17 cellular contexts compared by ENCODE assay signal in the genomic region with DNA sequence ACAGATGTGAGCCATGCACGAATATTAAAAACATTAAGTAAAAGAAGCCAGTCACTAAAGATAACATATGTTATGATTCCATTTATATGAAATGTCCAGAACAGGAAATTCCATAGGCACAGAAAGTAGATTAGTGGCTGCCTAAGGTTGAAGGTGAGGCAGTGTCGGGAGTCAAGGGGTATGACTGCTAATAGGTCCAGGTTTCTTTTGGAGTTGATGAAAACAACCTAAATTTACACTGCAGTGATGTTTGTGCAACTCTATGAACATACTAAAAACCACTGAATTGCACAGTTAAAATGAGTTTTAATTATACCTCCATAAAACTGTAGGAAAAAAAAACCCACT.
"Had no signal": no experiment of that assay in that cellular context is flagged by ENCODE, and none has a peak within 500 bp of the region (broad histone marks: within the 10 kb centered on the region; RNA-seq: fewer than 3 reads in every experiment).

No MANE protein-coding gene starts in this region.

- H3K27me3 Mint-ChIP-seq: activated CD4-positive, alpha-beta T cell treated with anti-CD3 and anti-CD28 coated beads, Interleukin-2, amount 10 ng/mL, durations not matched to agents 24 days and 14 days; activated CD8-positive, alpha-beta T cell treated with anti-CD3 and anti-CD28 coated beads for 36 hours; central memory CD8-positive, alpha-beta T cell; naive thymus-derived CD4-positive, alpha-beta T cell; T-cell had no signal

- ATAC-seq: activated CD8-positive, alpha-beta T cell treated with anti-CD3 and anti-CD28 coated beads for 36 hours; activated T-cell treated with anti-CD3 and anti-CD28 coated beads, Interleukin-2, amount 50 U/mL, for 4 hours; naive thymus-derived CD4-positive, alpha-beta T cell; right lobe of liver; T-cell; upper lobe of right lung had no signal

- H3K27me3 ChIP-seq: right lobe of liver, upper lobe of right lung had no signal

- H3K9me3 ChIP-seq: right lobe of liver, thoracic aorta, upper lobe of right lung had no signal

- DNase-seq: activated CD4-positive, alpha-beta T cell treated with anti-CD3 and anti-CD28 coated beads, Interleukin-2, amount 10 ng/mL, durations not matched to agents 24 days and 14 days; activated CD8-positive, alpha-beta T cell treated with anti-CD3 and anti-CD28 coated beads for 36 hours; activated naive CD4-positive, alpha-beta T cell treated with anti-CD3 and anti-CD28 coated beads for 36 hours; activated T-cell treated with anti-CD3 and anti-CD28 coated beads, Interleukin-2, amount 50 U/mL, for 4 hours; anterior cingulate cortex; effector memory CD4-positive, alpha-beta T cell; foreskin fibroblast; mesenchymal stem cell; naive thymus-derived CD4-positive, alpha-beta T cell; right lobe of liver; small intestine; stimulated activated CD4-positive, alpha-beta T cell treated with anti-CD3 and anti-CD28 coated beads, Interleukin-4, amount 100 ng/mL, for 1 hour; T-cell; upper lobe of right lung had no signal

- H3K4me3 ChIP-seq: right lobe of liver, thoracic aorta, upper lobe of right lung had no signal

- H3K4me1 ChIP-seq: parathyroid adenoma, upper lobe of right lung had no signal

- H2AFZ ChIP-seq: parathyroid adenoma had no signal

- H3K36me3 ChIP-seq: right lobe of liver, thoracic aorta, upper lobe of right lung had no signal

- H3K4me3 Mint-ChIP-seq: activated CD4-positive, alpha-beta T cell treated with anti-CD3 and anti-CD28 coated beads, Interleukin-2, amount 10 ng/mL, durations not matched to agents 24 days and 14 days; activated CD8-positive, alpha-beta T cell treated with anti-CD3 and anti-CD28 coated beads for 36 hours; activated naive CD4-positive, alpha-beta T cell treated with anti-CD3 and anti-CD28 coated beads for 36 hours; activated T-cell treated with anti-CD3 and anti-CD28 coated beads, Interleukin-2, amount 50 U/mL, for 4 hours; central memory CD8-positive, alpha-beta T cell; naive thymus-derived CD4-positive, alpha-beta T cell; T-cell had no signal

- FAIRE-seq: small intestine had no signal

- H3K27ac ChIP-seq: parathyroid adenoma, right lobe of liver, thoracic aorta, upper lobe of right lung had no signal

- H3K27ac Mint-ChIP-seq: activated CD4-positive, alpha-beta T cell treated with anti-CD3 and anti-CD28 coated beads, Interleukin-2, amount 10 ng/mL, durations not matched to agents 24 days and 14 days; activated CD8-positive, alpha-beta T cell treated with anti-CD3 and anti-CD28 coated beads for 36 hours; activated naive CD4-positive, alpha-beta T cell treated with anti-CD3 and anti-CD28 coated beads for 36 hours had no signal

- H3K9ac ChIP-seq: parathyroid adenoma had no signal
